Comparison of ENCODE assay signal across 8 cellular contexts in the genomic region with DNA sequence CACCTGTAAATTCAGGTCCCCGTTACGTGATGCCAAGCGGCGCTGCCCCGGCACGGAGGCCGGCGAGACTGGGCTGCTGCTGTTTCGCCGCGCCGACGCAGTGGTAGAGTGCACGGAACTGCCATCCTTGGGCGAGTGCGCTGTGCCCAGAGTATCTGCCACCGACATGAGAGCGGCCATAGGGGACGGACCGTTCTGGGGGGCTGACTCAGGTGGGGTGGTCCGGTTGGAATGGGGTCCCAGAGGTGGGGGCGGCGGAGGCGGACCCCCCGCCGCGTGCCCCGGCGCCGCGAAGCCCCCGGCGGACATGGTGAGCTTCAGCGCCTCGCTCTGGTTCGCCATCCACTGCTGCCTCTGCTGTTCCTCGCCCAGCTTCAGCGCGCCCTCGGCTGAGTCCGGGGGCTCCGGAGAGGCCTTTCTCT. TPM values are rescaled to one million over a fixed set of nuclear protein-coding genes. Genes with fewer than 3 reads are reported as not detected.
DNase-seq lines count a peak whose midpoint lies in the region; ATAC-seq, FAIRE-seq and TF ChIP-seq lines count a peak whose summit lies in the region.

No MANE protein-coding gene starts in this region.

- FAIRE-seq in astrocyte (lab: Jason Lieb, UNC): no peak

- peak overlapping the region; percentile 100 for H3K4me2 ChIP-seq in astrocyte (ENCODE audit: low read length)

- peaks cover 34% of the 10 kb centered on the region for H3K36me3 Mint-ChIP-seq in activated CD4-positive, alpha-beta T cell treated with anti-CD3 and anti-CD28 coated beads for 36 hours (ENCODE audit: low read depth)
- peaks cover 13% of the 10 kb centered on the region for H3K36me3 Mint-ChIP-seq in astrocyte (ENCODE audit: low read depth, unreplicated experiment)

- H3K9me3 Mint-ChIP-seq in activated CD4-positive, alpha-beta T cell treated with anti-CD3 and anti-CD28 coated beads for 36 hours (ENCODE audit: low read depth): no peaks in the 10 kb centered on the region
- H3K9me3 Mint-ChIP-seq in astrocyte (ENCODE audit: unreplicated experiment): no peaks in the 10 kb centered on the region

- peaks cover 60% of the 10 kb centered on the region for H3K4me1 Mint-ChIP-seq in activated CD4-positive, alpha-beta T cell treated with anti-CD3 and anti-CD28 coated beads for 36 hours
- H3K4me1 Mint-ChIP-seq in astrocyte (ENCODE audit: low read depth, unreplicated experiment): peaks cover 28% of the 10 kb centered on the region

- H2AFZ ChIP-seq in astrocyte (ENCODE audit: low read depth, low read length): no peak overlapping the region

- no peaks in the 10 kb centered on the region for H3K27me3 Mint-ChIP-seq in activated CD4-positive, alpha-beta T cell treated with anti-CD3 and anti-CD28 coated beads for 36 hours
- H3K27me3 Mint-ChIP-seq in astrocyte (ENCODE audit: low read depth, unreplicated experiment): no peaks in the 10 kb centered on the region

- H3K27ac ChIP-seq in astrocyte (ENCODE audit: low read depth, low read length) (peak overlapping the region; percentile 69), layer of hippocampus (ENCODE audit: low read depth, low read length) (peak overlapping the region; percentile 27), thoracic aorta (peak overlapping the region; percentile 98 to 100)

- POLR2A ChIA-PET in activated CD4-positive, alpha-beta T cell treated with anti-CD3 and anti-CD28 coated beads for 36 hours (lab: Charles Lee): interaction anchor here (1.0 kb wide), 1 partner anchor 64 kb away, joined by 3 read pairs; no protein-coding TSS in a partner anchor

- H3K27me3 ChIP-seq in astrocyte (ENCODE audit: insufficient read depth, low read length) (no peaks in the 10 kb centered on the region), layer of hippocampus (ENCODE audit: control insufficient read depth, insufficient read depth, low read length) (no peaks in the 10 kb centered on the region), thoracic aorta (replicated peaks; ENCODE audit: insufficient read depth) (no peaks in the 10 kb centered on the region)

- H3K4me3 ChIP-seq in astrocyte (ENCODE audit: insufficient read depth, low read depth, low read length) (peak overlapping the region; percentile 90), thoracic aorta (peak overlapping the region; percentile 78)

- H3K36me3 ChIP-seq in astrocyte (ENCODE audit: insufficient read depth, low read length): no peaks in the 10 kb centered on the region
- H3K36me3 ChIP-seq in thoracic aorta: no peaks in the 10 kb centered on the region

- no peaks in the 10 kb centered on the region for H3K9me3 ChIP-seq in astrocyte (ENCODE audit: insufficient read depth, low read depth, low read length)
- H3K9me3 ChIP-seq in thoracic aorta: no peaks in the 10 kb centered on the region

- no peak overlapping the region for H3K27ac Mint-ChIP-seq in activated CD4-positive, alpha-beta T cell treated with anti-CD3 and anti-CD28 coated beads for 36 hours
- H3K27ac Mint-ChIP-seq in astrocyte (ENCODE audit: unreplicated experiment): peak overlapping the region; percentile 91

- TF ChIP-seq CTCF in astrocyte (IDR thresholded peaks at IDR 0.05; ENCODE audit: insufficient read depth, low read depth, low read length) (no peak), thoracic aorta (IDR thresholded peaks at IDR 0.05) (no peak)

- peak overlapping the region; percentile 78 for H3K4me3 Mint-ChIP-seq in activated CD4-positive, alpha-beta T cell treated with anti-CD3 and anti-CD28 coated beads for 36 hours
- peak overlapping the region; percentile 91 for H3K4me3 Mint-ChIP-seq in astrocyte (ENCODE audit: unreplicated experiment)

- intact Hi-C loops in activated CD4-positive, alpha-beta T cell treated with anti-CD3 and anti-CD28 coated beads for 36 hours (cut with DNase I, micrococcal nuclease): loop anchor here (2.0 to 10.0 kb wide), 5 partner anchors 47 to 871 kb away; a partner anchor contains a TSS

- H3K4me1 ChIP-seq in astrocyte (ENCODE audit: insufficient read depth, low read length) (peaks cover 29% of the 10 kb centered on the region), thoracic aorta (ENCODE audit: control insufficient read depth in 1 of 2, low read depth in 2 of 2) (peaks cover 32 to 59% of the 10 kb centered on the region in 2 donors)

- ATAC-seq in activated CD4-positive, alpha-beta T cell treated with anti-CD3 and anti-CD28 coated beads for 36 hours: no peak
- no peak for ATAC-seq in thoracic aorta (ENCODE audit: insufficient number of reproducible peaks, low FRiP score, low read depth)
- ATAC-seq in esophagus mucosa: no peak
- no peak for ATAC-seq in GM19328 (IDR thresholded peaks at IDR 0.05; ENCODE audit: unreplicated experiment)

- peaks cover 50% of the 10 kb centered on the region for H3K79me2 ChIP-seq in astrocyte (ENCODE audit: insufficient read depth, low read length)

- no peak for DNase-seq in activated CD4-positive, alpha-beta T cell treated with anti-CD3 and anti-CD28 coated beads for 36 hours
- no peak for DNase-seq in activated CD4-positive, alpha-beta T cell treated with anti-CD3 and anti-CD28 coated beads, Interleukin-2, amount 50 U/mL, for 4 hours
- no peak for DNase-seq in astrocyte (ENCODE audit: low read depth)
- no peak for DNase-seq in thoracic aorta (ENCODE audit: low spot score)
- no peak for DNase-seq in amniotic stem cell (lab: John Stamatoyannopoulos, UW)

- peaks cover 47% of the 10 kb centered on the region for H4K20me1 ChIP-seq in astrocyte (ENCODE audit: insufficient read depth, low read length)

- H3K9ac ChIP-seq in astrocyte (ENCODE audit: low read length): peak overlapping the region; percentile 95

- CTCF ChIA-PET in activated CD4-positive, alpha-beta T cell treated with anti-CD3 and anti-CD28 coated beads for 36 hours (lab: Charles Lee): interaction anchor here (0.7 to 2.5 kb wide), 3 partner anchors 14 to 112 kb away, joined by 3 to 13 read pairs (median 3); no protein-coding TSS in a partner anchor

RNA-seq across cellular contexts. Expression of a gene that starts 2.8 kb away (rescaled TPM):
- 10 to 100 TPM; 34.3 to 40.1 TPM for total RNA-seq in activated CD4-positive, alpha-beta T cell treated with anti-CD3 and anti-CD28 coated beads for 36 hours
- total RNA-seq in astrocyte (42.7 and 55.3 TPM in 2 replicates), thoracic aorta (10 to 100 TPM; 49.6 to 69.7 TPM), esophagus mucosa (14.2 TPM)

Comparison
In these comparisons a context has a peak if more than half of its experiments do, and no peak if none do; other contexts are left out.
1. H3K27ac ChIP-seq: peak in every context shown above with its lines; median percentile 99 in thoracic aorta; 69 in astrocyte; 27 in layer of hippocampus.